13 cellular contexts compared by ENCODE assay signal in the genomic region with DNA sequence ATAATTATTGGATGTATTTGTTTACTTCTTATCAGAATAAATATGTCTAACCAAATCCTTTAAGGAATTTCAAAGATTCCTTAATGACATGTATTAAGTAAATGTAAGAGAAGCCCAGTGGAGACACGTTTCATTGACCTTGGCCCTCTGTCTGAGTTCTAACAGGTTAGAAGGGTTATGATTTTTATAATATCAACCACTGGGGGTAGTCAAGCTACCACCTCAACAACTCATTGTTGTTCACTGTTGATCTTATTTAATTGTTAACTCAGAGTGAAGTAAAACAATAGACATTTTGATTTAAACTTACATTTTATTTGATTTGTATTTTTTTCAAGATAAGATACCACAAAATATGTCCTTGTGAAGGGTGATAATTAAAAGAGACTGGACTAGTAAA.
DNase-seq lines count a peak whose midpoint lies in the region; ATAC-seq, FAIRE-seq and TF ChIP-seq lines count a peak whose summit lies in the region.
"Had no signal": no experiment of that assay in that cellular context is flagged by ENCODE, and none has a peak within 500 bp of the region (broad histone marks: within the 10 kb centered on the region; RNA-seq: fewer than 3 reads in every experiment).

No MANE protein-coding gene starts in this region.

- peak; percentile 16 for DNase-seq in NCI-H82 (lab: John Stamatoyannopoulos, UW)
- no peak for DNase-seq in NCI-H82 treated with DMSO at 0.1 percent for 48 hours (lab: John Stamatoyannopoulos, UW; ENCODE audit: unreplicated experiment)
- peak; percentile 48 for DNase-seq in PC-3
- no peak for DNase-seq in progenitor cell of endocrine pancreas (ENCODE audit: low spot score, unreplicated experiment)
- DNase-seq in esophagus squamous epithelium (lab: John Stamatoyannopoulos, UW) = no peak
- DNase-seq in pancreas = no peak
- DNase-seq in CD4-positive, alpha-beta T cell = no peak
- DNase-seq: caudate nucleus; GF-D8; NCI-H1105; stimulated activated CD4-positive, alpha-beta T cell treated with anti-CD3 and anti-CD28 coated beads, Interleukin-4, amount 100 ng/mL, for 4 hours had no signal

- H3K27ac Mint-ChIP-seq in progenitor cell of endocrine pancreas = no peak overlapping the region
- H3K27ac Mint-ChIP-seq in CD4-positive, alpha-beta T cell = no peak overlapping the region
- H3K27ac Mint-ChIP-seq: activated T-helper 17 cell treated with anti-CD3 and anti-CD28 coated beads, Interleukin-2, amount 50 U/mL, for 72 hours had no signal

- H3K79me2 ChIP-seq in PC-3 (ENCODE audit: low read length) = no peaks in the 10 kb centered on the region

- WGBS in esophagus squamous epithelium, 2 donors = 16 to 33% methylated on average over 1 of the region's 1 CpG
- WGBS in pancreas, 2 donors = 4 to 10% methylated on average over 1 of the region's 1 CpG

- no peaks in the 10 kb centered on the region for H4K20me1 ChIP-seq in PC-3 (ENCODE audit: low read length)

- H2AFZ ChIP-seq in PC-3 (ENCODE audit: low read length) = no peak overlapping the region

- no peak overlapping the region for H3K9ac ChIP-seq in PC-3 (ENCODE audit: low read length)

- no peak overlapping the region for H3K4me2 ChIP-seq in PC-3 (ENCODE audit: low read length)

- H3K9me2 ChIP-seq in PC-3 (replicated peaks; ENCODE audit: low read length) = no peaks in the 10 kb centered on the region

- H3K27me3 ChIP-seq in PC-3 (ENCODE audit: low read length) (no peaks in the 10 kb centered on the region), esophagus squamous epithelium (no peaks in the 10 kb centered on the region), pancreas (no peaks in the 10 kb centered on the region)
- no peaks in the 10 kb centered on the region for H3K27me3 ChIP-seq in CD4-positive, alpha-beta T cell (ENCODE audit: control insufficient read depth, insufficient read depth, low read length)

- no peak overlapping the region for H3K4me3 Mint-ChIP-seq in progenitor cell of endocrine pancreas (ENCODE audit: low read depth)
- H3K4me3 Mint-ChIP-seq in CD4-positive, alpha-beta T cell = no peak overlapping the region
- H3K4me3 Mint-ChIP-seq: activated T-helper 17 cell treated with anti-CD3 and anti-CD28 coated beads, Interleukin-2, amount 50 U/mL, for 72 hours had no signal

- TF ChIP-seq POLR2A in esophagus squamous epithelium (IDR thresholded peaks at IDR 0.05) = no peak

- peak; percentile 90 for ATAC-seq in HG03159 (IDR thresholded peaks at IDR 0.05; ENCODE audit: unreplicated experiment)
- peak; percentile 82 for ATAC-seq in PC-3
- no peak for ATAC-seq in pancreas
- no peak for ATAC-seq in CD4-positive, alpha-beta T cell (ENCODE audit: poor library complexity)
- ATAC-seq: activated T-helper 17 cell treated with anti-CD3 and anti-CD28 coated beads, Interleukin-2, amount 50 U/mL, for 72 hours had no signal

- no peaks in the 10 kb centered on the region for H3F3A ChIP-seq in PC-3 (ENCODE audit: low read length, unreplicated experiment)

- H3K36me3 ChIP-seq in PC-3 (ENCODE audit: low read depth, low read length) (no peaks in the 10 kb centered on the region), esophagus squamous epithelium (no peaks in the 10 kb centered on the region), pancreas (no peaks in the 10 kb centered on the region)

- H3K27me3 Mint-ChIP-seq in progenitor cell of endocrine pancreas = no peaks in the 10 kb centered on the region
- no peaks in the 10 kb centered on the region for H3K27me3 Mint-ChIP-seq in CD4-positive, alpha-beta T cell
- H3K27me3 Mint-ChIP-seq: activated T-helper 17 cell treated with anti-CD3 and anti-CD28 coated beads, Interleukin-2, amount 50 U/mL, for 72 hours had no signal

- H3K9me3 Mint-ChIP-seq in progenitor cell of endocrine pancreas (ENCODE audit: low read depth) = peaks cover 4% of the 10 kb centered on the region
- no peaks in the 10 kb centered on the region for H3K9me3 Mint-ChIP-seq in CD4-positive, alpha-beta T cell

- H3K4me1 ChIP-seq in PC-3 (ENCODE audit: insufficient read depth, low read length) (no peaks in the 10 kb centered on the region), esophagus squamous epithelium (no peaks in the 10 kb centered on the region), pancreas (no peaks in the 10 kb centered on the region)

- no TSS peak for BruUV-seq in PC-3 (replicated peaks; lab: Mats Ljungman, UMichigan)

- POLR2A ChIA-PET in PC-3 (lab: Charles Lee; ENCODE audit: unreplicated experiment) = interaction anchor here (0.6 kb wide), 1 partner anchor 197 kb away, joined by 5 read pairs; no protein-coding TSS in a partner anchor
- POLR2A ChIA-PET in CD4-positive, alpha-beta T cell (lab: Charles Lee) = no interaction called here

- H3K9me3 ChIP-seq in PC-3 (ENCODE audit: low read length) (no peaks in the 10 kb centered on the region), esophagus squamous epithelium (no peaks in the 10 kb centered on the region), pancreas (no peaks in the 10 kb centered on the region)
- H3K9me3 ChIP-seq in CD4-positive, alpha-beta T cell (ENCODE audit: control insufficient read depth, low read length) = no peaks in the 10 kb centered on the region

- H3K36me3 Mint-ChIP-seq in progenitor cell of endocrine pancreas (ENCODE audit: insufficient read depth) = no peaks in the 10 kb centered on the region
- no peaks in the 10 kb centered on the region for H3K36me3 Mint-ChIP-seq in CD4-positive, alpha-beta T cell (ENCODE audit: low read depth)

- no peaks in the 10 kb centered on the region for H3K4me1 Mint-ChIP-seq in progenitor cell of endocrine pancreas (ENCODE audit: low read depth)
- H3K4me1 Mint-ChIP-seq in CD4-positive, alpha-beta T cell (ENCODE audit: low read depth) = no peaks in the 10 kb centered on the region
- H3K4me1 Mint-ChIP-seq: activated T-helper 17 cell treated with anti-CD3 and anti-CD28 coated beads, Interleukin-2, amount 50 U/mL, for 72 hours had no signal

- TF ChIP-seq CTCF in PC-3 (conservative IDR thresholded peaks at IDR 0.05; ENCODE audit: low read depth, low read length) (peak; percentile 64), progenitor cell of endocrine pancreas (IDR thresholded peaks at IDR 0.05; ENCODE audit: unreplicated experiment) (peak; percentile 47), esophagus squamous epithelium (IDR thresholded peaks at IDR 0.05) (no peak), pancreas (IDR thresholded peaks at IDR 0.05) (no peak)
- TF ChIP-seq CTCF in CD4-positive, alpha-beta T cell (IDR thresholded peaks at IDR 0.05) = no peak

- no peak for FAIRE-seq in pancreas (lab: Jason Lieb, UNC)

- intact Hi-C loops in PC-3 (cut with micrococcal nuclease) (no loop called here), esophagus squamous epithelium (cut with DNase I) (no loop called here), pancreas (cut with DNase I) (no loop called here)
- intact Hi-C loops in CD4-positive, alpha-beta T cell (cut with DNase I, micrococcal nuclease) = no loop called here

- no peak overlapping the region for H3K4me3 ChIP-seq in PC-3 (ENCODE audit: low read length)
- no peak overlapping the region for H3K4me3 ChIP-seq in esophagus squamous epithelium
- no peak overlapping the region for H3K4me3 ChIP-seq in pancreas

- CTCF ChIA-PET in PC-3 (lab: Charles Lee) = interaction anchor here (0.6 kb wide), 3 partner anchors 110 to 687 kb away, joined by 3 to 4 read pairs (median 3); no protein-coding TSS in a partner anchor
- CTCF ChIA-PET in CD4-positive, alpha-beta T cell (lab: Charles Lee) = no interaction called here

- H3K27ac ChIP-seq in PC-3 (ENCODE audit: low read length) (no peak overlapping the region), esophagus squamous epithelium (no peak overlapping the region), pancreas (no peak overlapping the region)
- no peak overlapping the region for H3K27ac ChIP-seq in CD4-positive, alpha-beta T cell (ENCODE audit: low read depth, low read length)

Comparison
In these comparisons a context has a peak if more than half of its experiments do, and no peak if none do; other contexts are left out.
1. DNase-seq: peak in NCI-H82 (single experiment) and PC-3 (single experiment); none in NCI-H82 treated with DMSO at 0.1 percent for 48 hours (single experiment), progenitor cell of endocrine pancreas (single experiment), esophagus squamous epithelium (single experiment), pancreas (0 of 6) and CD4-positive, alpha-beta T cell (0 of 10).
2. ATAC-seq: peak in HG03159 (single experiment) and PC-3 (single experiment); none in pancreas (0 of 4) and CD4-positive, alpha-beta T cell (single experiment).
3. CTCF ChIP-seq: peak in PC-3 (single experiment) and progenitor cell of endocrine pancreas (single experiment); none in esophagus squamous epithelium (0 of 6), pancreas (0 of 4) and CD4-positive, alpha-beta T cell (single experiment).